7 cellular contexts compared by ENCODE assay signal in genomic region chr9:71042448-71042847, GRCh38.
"Had no signal": no experiment of that assay in that cellular context is flagged by ENCODE, and none has a peak within 500 bp of the region (broad histone marks: within the 10 kb centered on the region; RNA-seq: fewer than 3 reads in every experiment).

No MANE protein-coding gene starts in this region.

- H3K4me3 Mint-ChIP-seq: H9, IgD-negative memory B cell had no signal

- H3K27me3 Mint-ChIP-seq: IgD-negative memory B cell had no signal

- H3K27ac Mint-ChIP-seq: IgD-negative memory B cell had no signal

- H3K9ac ChIP-seq: KMS-11 had no signal

- H3K36me3 Mint-ChIP-seq: IgD-negative memory B cell had no signal

- H3K4me1 Mint-ChIP-seq: IgD-negative memory B cell had no signal

- H3K27ac ChIP-seq: HL-60, KMS-11 had no signal

- H3K4me2 ChIP-seq: KMS-11 had no signal

- DNase-seq: GOT3, H9, HCEC 1CT, KBM-7 had no signal

- H3K9me3 Mint-ChIP-seq: H9 had no signal
